ENCODE assay signal across 8 cellular contexts in genomic region chr14:103386632-103387329, GRCh38. TPM values are rescaled to one million over a fixed set of nuclear protein-coding genes. Genes with fewer than 3 reads are reported as not detected.
DNase-seq lines count a peak whose midpoint lies in the region; ATAC-seq and TF ChIP-seq lines count a peak whose summit lies in the region.

No MANE protein-coding gene starts in this region.

- H3K9ac ChIP-seq in Karpas-422 (ENCODE audit: low read length) (peak overlapping the region; percentile 97), mucosa of rectum (ENCODE audit: low read depth in 1 of 2, low read length in 2 of 2) (peak overlapping the region; percentile 91 to 98)

- H3K4me1 Mint-ChIP-seq in CD14-positive monocyte, result peaks cover 57% of the 10 kb centered on the region

- no peak for TF ChIP-seq CTCF in CD14-positive monocyte (IDR thresholded peaks at IDR 0.05)
- TF ChIP-seq CTCF in choroid plexus epithelial cell (conservative IDR thresholded peaks at IDR 0.05; ENCODE audit: low read depth, low read length), result no peak

- H3K79me2 ChIP-seq in Karpas-422 (ENCODE audit: low read length), result peaks cover 63% of the 10 kb centered on the region

- peaks cover 40% of the 10 kb centered on the region for H4K20me1 ChIP-seq in Karpas-422 (ENCODE audit: insufficient read depth, low read depth, low read length)

- no peak for ATAC-seq in activated CD4-positive, CD25-positive, alpha-beta regulatory T cell treated with anti-CD3 and anti-CD28 coated beads, Interleukin-2, amount 50 U/mL, for 24 hours

- H3K4me2 ChIP-seq in Karpas-422 (ENCODE audit: low read depth, low read length, poor library complexity, severe bottlenecking), result peak overlapping the region; percentile 74

- peaks cover 36% of the 10 kb centered on the region for H3K4me1 ChIP-seq in Karpas-422 (ENCODE audit: low read length)
- peaks cover 19 to 27% of the 10 kb centered on the region in 2 donors for H3K4me1 ChIP-seq in mucosa of rectum (ENCODE audit: control insufficient read depth in 2 of 2, insufficient read depth in 2 of 2, low read length in 2 of 2)

- no peak overlapping the region for H2AFZ ChIP-seq in Karpas-422 (ENCODE audit: low read length)

- peaks cover 7% of the 10 kb centered on the region; the same call in 1 of the 2 replicates for H3K36me3 ChIP-seq in Karpas-422 (ENCODE audit: insufficient read depth, low read length)
- no peaks in the 10 kb centered on the region for H3K36me3 ChIP-seq in mucosa of rectum (ENCODE audit: control insufficient read depth in 2 of 2, insufficient read depth in 2 of 2, low read length in 2 of 2)

- H3K9me3 Mint-ChIP-seq in CD14-positive monocyte, result no peaks in the 10 kb centered on the region

- DNase-seq in CD14-positive monocyte (ENCODE audit: low spot score) (no peak), Karpas-422 (peak; percentile 63), choroid plexus epithelial cell (ENCODE audit: low read depth) (no peak), NCI-H1694 treated with DMSO at 0.1 percent for 48 hours (lab: John Stamatoyannopoulos, UW) (no peak)
- no peak for DNase-seq in stimulated activated CD4-positive, alpha-beta T cell treated with anti-CD3 and anti-CD28 coated beads, Interleukin-4, amount 100 ng/mL, for 24 hours
- DNase-seq in activated CD4-positive, CD25-positive, alpha-beta regulatory T cell treated with anti-CD3 and anti-CD28 coated beads, Interleukin-2, amount 50 U/mL, for 72 hours, result no peak

- H3K27me3 Mint-ChIP-seq in CD14-positive monocyte (ENCODE audit: low read depth in 3 of 3), result no peaks in the 10 kb centered on the region

- intact Hi-C loops in CD14-positive monocyte (cut with micrococcal nuclease), result loop anchor here in 1 of 2 donors (5.0 kb wide), 1 partner anchor 39 kb away; no protein-coding TSS in a partner anchor

- H3K4me3 ChIP-seq in Karpas-422 (ENCODE audit: low read length), result peak overlapping the region; percentile 90
- peak overlapping the region; percentile 75 for H3K4me3 ChIP-seq in choroid plexus epithelial cell (ENCODE audit: low read depth, low read length)
- H3K4me3 ChIP-seq in mucosa of rectum (ENCODE audit: low read length in 2 of 2), result peak overlapping the region; percentile 85 to 98

- no peaks in the 10 kb centered on the region for H3K9me2 ChIP-seq in Karpas-422 (replicated peaks; ENCODE audit: insufficient read depth, low read length)

- peak overlapping the region; percentile 96 to 98 for H3K4me3 Mint-ChIP-seq in CD14-positive monocyte

- H3K9me3 ChIP-seq in Karpas-422 (ENCODE audit: low read length) (no peaks in the 10 kb centered on the region), mucosa of rectum (ENCODE audit: control insufficient read depth in 2 of 2, low read length in 2 of 2) (no peaks in the 10 kb centered on the region)

- no peaks in the 10 kb centered on the region for H3K27me3 ChIP-seq in Karpas-422 (ENCODE audit: low read length)
- H3K27me3 ChIP-seq in mucosa of rectum (ENCODE audit: control insufficient read depth in 2 of 2, insufficient read depth in 2 of 2, low read length in 2 of 2), result no peaks in the 10 kb centered on the region

- H3K27ac ChIP-seq in Karpas-422 (ENCODE audit: low read length), result peak overlapping the region; percentile 87; the same call in 1 of the 2 replicates
- peak overlapping the region; percentile 98 to 99 for H3K27ac ChIP-seq in mucosa of rectum (ENCODE audit: low read depth in 2 of 2, low read length in 2 of 2)

- H3K36me3 Mint-ChIP-seq in CD14-positive monocyte, result peaks cover 0 to 3% of the 10 kb centered on the region in 2 donors

- H3K27ac Mint-ChIP-seq in CD14-positive monocyte, result peak overlapping the region; percentile 89 to 98 (median 96)

RNA-seq across cellular contexts. Expression of gene MARK3, which starts 1.6 kb away (rescaled TPM):
- 10 to 100 TPM; 29.3 to 44.7 TPM for polyA plus RNA-seq in CD14-positive monocyte
- 94.5 and 113 TPM in 2 replicates for total RNA-seq in Karpas-422 (2014; rRNA removed; shearing (Covaris generic); ENCODE audit: low replicate concordance)

RNA-seq across cellular contexts. Expression of gene EIF5, which starts 52.7 kb away (rescaled TPM):
- polyA plus RNA-seq in CD14-positive monocyte, result 100 to 1,000 TPM; 163 to 191 TPM
- total RNA-seq in Karpas-422 (2014; rRNA removed; shearing (Covaris generic); ENCODE audit: low replicate concordance), result 133 and 180 TPM in 2 replicates
